8 cellular contexts compared by ENCODE assay signal in genomic region chrX:46327229-46328081, GRCh38.
A peak's percentile ranks its signal among the peaks of the same experiment; 100 is the strongest.
DNase-seq lines count a peak whose midpoint lies in the region; ATAC-seq and TF ChIP-seq lines count a peak whose summit lies in the region.
"Had no signal": no experiment of that assay in that cellular context is flagged by ENCODE, and none has a peak within 500 bp of the region (broad histone marks: within the 10 kb centered on the region; RNA-seq: fewer than 3 reads in every experiment).

No MANE protein-coding gene starts in this region.

- no peak for ATAC-seq in GM19397 (IDR thresholded peaks at IDR 0.05; ENCODE audit: unreplicated experiment)

- CTCF ChIA-PET in MCF 10A (lab: Yijun Ruan, JAX) = no interaction called here

- H3K27me3 ChIP-seq in thyroid gland = no peaks in the 10 kb centered on the region
- H3K27me3 ChIP-seq: neutrophil had no signal

- peak overlapping the region; percentile 71 for H3K4me3 Mint-ChIP-seq in MCF 10A (ENCODE audit: unreplicated experiment)

- no peaks in the 10 kb centered on the region for H3K9me3 Mint-ChIP-seq in MCF 10A (ENCODE audit: unreplicated experiment)

- H3K27ac Mint-ChIP-seq in MCF 10A (ENCODE audit: low read depth, unreplicated experiment) = peak overlapping the region; percentile 85

- no peaks in the 10 kb centered on the region for H3K9me3 ChIP-seq in thyroid gland
- H3K9me3 ChIP-seq: neutrophil had no signal

- H3K36me3 ChIP-seq in thyroid gland = no peaks in the 10 kb centered on the region
- H3K36me3 ChIP-seq: neutrophil had no signal

- peak overlapping the region; percentile 79 to 92 (median 81) for H3K27ac ChIP-seq in thyroid gland
- H3K27ac ChIP-seq: neutrophil had no signal

- no peak overlapping the region for H3K4me3 ChIP-seq in thyroid gland (replicated peaks in 1 of 3)

- H3K27me3 Mint-ChIP-seq in MCF 10A (ENCODE audit: insufficient read depth, unreplicated experiment) = peaks cover 37% of the 10 kb centered on the region

- DNase-seq in MCF 10A (ENCODE audit: unreplicated experiment) = peak; percentile 83
- DNase-seq in islet precursor cell = peak; percentile 96
- DNase-seq in thyroid gland = peak; percentile 82 to 85
- DNase-seq in NCI-H1417 treated with DMSO at 0.1 percent for 48 hours (lab: John Stamatoyannopoulos, UW) = no peak
- DNase-seq in NCI-H1092 treated with DMSO at 0.1 percent for 48 hours (lab: John Stamatoyannopoulos, UW) = no peak

- peak; percentile 98 for TF ChIP-seq EP300 in Ishikawa (IDR thresholded peaks at IDR 0.05; ENCODE audit: borderline replicate concordance)

- peaks cover 9 to 27% of the 10 kb centered on the region in 2 donors for H3K4me1 ChIP-seq in thyroid gland

- H3K36me3 Mint-ChIP-seq in MCF 10A (ENCODE audit: insufficient read depth, unreplicated experiment) = peaks cover 6% of the 10 kb centered on the region

- intact Hi-C loops in MCF 10A (cut with micrococcal nuclease) (loop anchor here (1.0 to 5.0 kb wide), 2 partner anchors 475 to 503 kb away; no protein-coding TSS in a partner anchor), thyroid gland (cut with DNase I) (no loop called here)

- no peak for TF ChIP-seq CTCF in MCF 10A (IDR thresholded peaks at IDR 0.05; ENCODE audit: unreplicated experiment)
- TF ChIP-seq CTCF in thyroid gland (IDR thresholded peaks at IDR 0.05) = no peak

- TF ChIP-seq POLR2A in thyroid gland (IDR thresholded peaks at IDR 0.05) = peak in 1 of 2 donors; percentile 48

- BruUV-seq in MCF 10A (replicated peaks; lab: Mats Ljungman, UMichigan) = TSS peak; percentile 64

- peaks cover 24% of the 10 kb centered on the region for H3K4me1 Mint-ChIP-seq in MCF 10A (ENCODE audit: insufficient read depth, unreplicated experiment)

- 36 to 41% methylated on average over 10 to 12 of the region's 12 CpGs for WGBS in thyroid gland, 2 donors

- no peak for TF ChIP-seq RAD21 in Ishikawa (IDR thresholded peaks at IDR 0.05; ENCODE audit: low read depth)

- POLR2A ChIA-PET in MCF 10A (lab: Yijun Ruan, JAX) = interaction anchor here (0.6 to 1.7 kb wide), 6 partner anchors 49 to 791 kb away, joined by 3 to 14 read pairs (median 4); no protein-coding TSS in a partner anchor

TF ChIP-seq in Ishikawa, 13 proteins besides CTCF, POLR2A, EP300 and RAD21:
- TF ChIP-seq USF1 (IDR thresholded peaks at IDR 0.05) = no peak
- peak; percentile 97 for TF ChIP-seq TCF12 (IDR thresholded peaks at IDR 0.05; ENCODE audit: low read depth)
- peak; percentile 95 for TF ChIP-seq FOXM1 (IDR thresholded peaks at IDR 0.05; ENCODE audit: borderline replicate concordance, low read depth)
- peak; percentile 95 for TF ChIP-seq NFIC (IDR thresholded peaks at IDR 0.05)
- TF ChIP-seq REST (IDR thresholded peaks at IDR 0.05; ENCODE audit: low read depth) = no peak
- TF ChIP-seq CEBPB (IDR thresholded peaks at IDR 0.05) = 0 out of 2 replicates have a peak, but pooled peaks have one; percentile 42
- TF ChIP-seq EGR1 (IDR thresholded peaks at IDR 0.05) = no peak
- no peak for TF ChIP-seq CREB1 (IDR thresholded peaks at IDR 0.05; ENCODE audit: low read depth)
- no peak for TF ChIP-seq YY1 (IDR thresholded peaks at IDR 0.05; ENCODE audit: low read depth)
- TF ChIP-seq MAX (IDR thresholded peaks at IDR 0.05) = peak; percentile 63; the same call in 1 of the 2 replicates
- TF ChIP-seq TEAD4 (IDR thresholded peaks at IDR 0.05) = peak; percentile 100
- TF ChIP-seq TAF1 (IDR thresholded peaks at IDR 0.05; ENCODE audit: low read depth) = no peak
- TF ChIP-seq ZBTB7A (IDR thresholded peaks at IDR 0.05; ENCODE audit: low read depth) = 0 out of 2 replicates have a peak, but pooled peaks have one; percentile 48

Comparison
In these comparisons a context has a peak if more than half of its experiments do, and no peak if none do; other contexts are left out.
1. DNase-seq: peak in MCF 10A (single experiment), islet precursor cell (single experiment) and thyroid gland (2 of 2); none in NCI-H1417 treated with DMSO at 0.1 percent for 48 hours (single experiment) and NCI-H1092 treated with DMSO at 0.1 percent for 48 hours (single experiment).